ENCODE assay signal across 23 cellular contexts in genomic region chr10:113019096-113019495, GRCh38.
DNase-seq lines count a peak whose midpoint lies in the region; ATAC-seq, FAIRE-seq and TF ChIP-seq lines count a peak whose summit lies in the region.
"Had no signal": no experiment of that assay in that cellular context is flagged by ENCODE, and none has a peak within 500 bp of the region (broad histone marks: within the 10 kb centered on the region; RNA-seq: fewer than 3 reads in every experiment).

No MANE protein-coding gene starts in this region.

- H4K20me1 ChIP-seq in OCI-LY1 (ENCODE audit: insufficient read depth, low read length), result no peaks in the 10 kb centered on the region
- peaks cover 91% of the 10 kb centered on the region for H4K20me1 ChIP-seq in HepG2 (ENCODE audit: insufficient read depth, low read length)

- TF ChIP-seq EP300 in HepG2 (IDR thresholded peaks at IDR 0.05; ENCODE audit: low read depth in 2 of 2, low read length in 2 of 2) (no peak), HepG2 (CRISPR knock-in tag; IDR thresholded peaks at IDR 0.05; ENCODE audit: borderline replicate concordance) (no peak)

- H3K36me3 ChIP-seq in OCI-LY1 (ENCODE audit: insufficient read depth, low read length) (no peaks in the 10 kb centered on the region), HepG2 (replicated peaks in 1 of 2; ENCODE audit: control insufficient read depth in 1 of 2, insufficient read depth in 2 of 2, low read length in 2 of 2) (peaks cover 4 to 8% of the 10 kb centered on the region in 2 experiments; a peak in 3 of 5 replicates), trophoblast cell (ENCODE audit: control insufficient read depth in 1 of 2, insufficient read depth in 2 of 2, low read length in 2 of 2) (peaks cover 0 to 2% of the 10 kb centered on the region in 2 experiments)
- H3K36me3 ChIP-seq: gastroesophageal sphincter, thyroid gland had no signal

- no peak overlapping the region for H2BK12ac ChIP-seq in trophoblast cell (ENCODE audit: low read length)

- H3K27me3 ChIP-seq in OCI-LY1 (ENCODE audit: insufficient read depth, low read length), result no peaks in the 10 kb centered on the region
- no peaks in the 10 kb centered on the region for H3K27me3 ChIP-seq in HepG2 (ENCODE audit: control insufficient read depth in 1 of 2, insufficient read depth in 2 of 2, low read length in 2 of 2)
- H3K27me3 ChIP-seq in trophoblast cell (ENCODE audit: insufficient read depth, low read length), result no peaks in the 10 kb centered on the region
- H3K27me3 ChIP-seq: gastroesophageal sphincter, thyroid gland had no signal

- no peak for TF ChIP-seq POLR2A in HepG2 (IDR thresholded peaks at IDR 0.05; ENCODE audit: insufficient read depth in 1 of 2, low read depth in 2 of 2, low read length in 2 of 2)

- H3K9me3 ChIP-seq in OCI-LY1 (ENCODE audit: low read length) (no peaks in the 10 kb centered on the region), HepG2 (ENCODE audit: low read length) (no peaks in the 10 kb centered on the region), trophoblast cell (ENCODE audit: insufficient read depth, low read depth, low read length) (no peaks in the 10 kb centered on the region)
- H3K9me3 ChIP-seq: gastroesophageal sphincter, SK-N-SH, thyroid gland had no signal

- ATAC-seq in HepG2, result peak; percentile 16; the same call in 2 of the 3 replicates
- no peak for ATAC-seq in HG03108 (IDR thresholded peaks at IDR 0.05; ENCODE audit: unreplicated experiment)
- ATAC-seq: natural killer cell treated with Interleukin-12 subunit alpha and Interleukin-12 subunit beta and Interleukin-15 and Interleukin-18, amount 100 ng/mL, for 72 hours; stimulated activated naive CD8-positive, alpha-beta T cell treated with anti-CD3 and anti-CD28 coated beads, Interleukin-15, Interleukin-2, amounts not matched to agents 100 U/mL and 50 U/mL, for 24 hours; T-helper 17 cell had no signal

- H2BK120ac ChIP-seq in trophoblast cell (ENCODE audit: insufficient read depth, low read length, poor library complexity), result no peak overlapping the region

- H3K9me2 ChIP-seq in OCI-LY1 (ENCODE audit: low read depth, low read length), result no peaks in the 10 kb centered on the region
- H3K9me2 ChIP-seq: SK-N-SH had no signal

- TF ChIP-seq RAD21 in HepG2 (CRISPR knock-in tag; IDR thresholded peaks at IDR 0.05), result no peak

- H3K27ac Mint-ChIP-seq in Calu3 (ENCODE audit: unreplicated experiment), result peak overlapping the region; percentile 64
- H3K27ac Mint-ChIP-seq: natural killer cell treated with Interleukin-12 subunit alpha and Interleukin-12 subunit beta and Interleukin-15 and Interleukin-18, amount 100 ng/mL, for 72 hours; T-helper 17 cell had no signal

- peaks cover 14% of the 10 kb centered on the region for H3K36me3 Mint-ChIP-seq in Calu3 (ENCODE audit: insufficient read depth, unreplicated experiment)
- H3K36me3 Mint-ChIP-seq: natural killer cell treated with Interleukin-12 subunit alpha and Interleukin-12 subunit beta and Interleukin-15 and Interleukin-18, amount 100 ng/mL, for 72 hours had no signal

- no peak overlapping the region for H4K91ac ChIP-seq in trophoblast cell (ENCODE audit: low read depth, low read length)

- TF ChIP-seq CTCF in Calu3 (IDR thresholded peaks at IDR 0.05; ENCODE audit: unreplicated experiment), result no peak
- TF ChIP-seq CTCF in OCI-LY1 (IDR thresholded peaks at IDR 0.05; ENCODE audit: low read length), result no peak
- TF ChIP-seq CTCF in HepG2 (CRISPR knock-in tag; IDR thresholded peaks at IDR 0.05), result no peak

- no peak overlapping the region for H4K12ac ChIP-seq in trophoblast cell (ENCODE audit: low read depth, low read length)

- H3K14ac ChIP-seq in trophoblast cell (ENCODE audit: low read length), result no peak overlapping the region

- no peak overlapping the region for H3K23ac ChIP-seq in trophoblast cell (ENCODE audit: low read length)

- POLR2A ChIA-PET in HepG2 (lab: Yijun Ruan, JAX), result interaction anchor here (1.2 kb wide), 1 partner anchor 68 kb away, joined by 3 read pairs; no protein-coding TSS in a partner anchor

- H2BK5ac ChIP-seq in trophoblast cell (ENCODE audit: low read depth, low read length, poor library complexity), result no peak overlapping the region

- 42% methylated on average over 8 of the region's 8 CpGs for WGBS in HepG2 (ENCODE audit: low lambda C conversion rate)
- no CpG with 5 or more reads among the region's 8 CpGs for WGBS in trophoblast cell (ENCODE audit: extremely low coverage, insufficient coverage, insufficient read length)

- in situ Hi-C loops in HepG2 (cut with HindIII; ENCODE audit: extremely low pct_ligation_motif_present, low pct_unique_long_range_greater_than_20kb), result no loop called here

- DNase-seq in Calu3, result no peak
- DNase-seq in HepG2 (ENCODE audit: low spot score), result no peak
- no peak for DNase-seq in trophoblast cell
- no peak for DNase-seq in NCI-H2107 treated with DMSO at 0.1 percent for 48 hours (lab: John Stamatoyannopoulos, UW; ENCODE audit: unreplicated experiment)
- no peak for DNase-seq in activated T-cell treated with anti-CD3 and anti-CD28 coated beads for 4 hours
- DNase-seq: activated CD4-positive, alpha-beta T cell treated with anti-CD3 and anti-CD28 coated beads for 4 hours; activated effector memory CD4-positive, alpha-beta T cell treated with anti-CD3 and anti-CD28 coated beads, Interleukin-2, amount 50 U/mL, for 16 hours; EL; Kasumi-1; MV-4-11; NCI-H446 treated with DMSO at 0.1 percent for 48 hours; OCI-M1; posterior cingulate gyrus; SK-N-SH; stimulated activated naive CD8-positive, alpha-beta T cell treated with anti-CD3 and anti-CD28 coated beads, Interleukin-15, Interleukin-2, amounts not matched to agents 100 U/mL and 50 U/mL, for 24 hours; T-helper 17 cell; thyroid gland had no signal

- BruUV-seq in Calu3 (replicated peaks; lab: Mats Ljungman, UMichigan) (no TSS peak), HepG2 (replicated peaks; lab: Mats Ljungman, UMichigan) (no TSS peak)

- H3K4ac ChIP-seq in trophoblast cell (ENCODE audit: low read depth, low read length), result no peak overlapping the region

- peaks cover 5% of the 10 kb centered on the region for H3K79me1 ChIP-seq in trophoblast cell (ENCODE audit: low read length)

- peak overlapping the region; percentile 26; the same call in 1 of the 2 replicates for H3K4me2 ChIP-seq in OCI-LY1 (ENCODE audit: low read length)
- H3K4me2 ChIP-seq in HepG2 (ENCODE audit: low read depth, low read length), result peak overlapping the region; percentile 63
- H3K4me2 ChIP-seq in trophoblast cell (ENCODE audit: low read length), result no peak overlapping the region
- H3K4me2 ChIP-seq: SK-N-SH had no signal

- H3K4me1 Mint-ChIP-seq in Calu3 (ENCODE audit: low read depth, unreplicated experiment), result peaks cover 29% of the 10 kb centered on the region

- H3K9me3 Mint-ChIP-seq in Calu3 (ENCODE audit: low read depth, unreplicated experiment), result no peaks in the 10 kb centered on the region
- H3K9me3 Mint-ChIP-seq: natural killer cell treated with Interleukin-12 subunit alpha and Interleukin-12 subunit beta and Interleukin-15 and Interleukin-18, amount 100 ng/mL, for 72 hours had no signal

- no peak overlapping the region for H2AK5ac ChIP-seq in trophoblast cell (ENCODE audit: low read length)

- peak overlapping the region; percentile 7 for H3K27ac ChIP-seq in OCI-LY1 (ENCODE audit: low read depth, low read length, poor library complexity, severe bottlenecking)
- H3K27ac ChIP-seq in HepG2 (ENCODE audit: extremely low read length, insufficient read depth, low read length), result peak overlapping the region; percentile 46
- H3K27ac ChIP-seq in trophoblast cell (ENCODE audit: low read depth, low read length), result peak overlapping the region; percentile 15
- H3K27ac ChIP-seq: thyroid gland had no signal

- H3K18ac ChIP-seq in trophoblast cell (ENCODE audit: low read length), result no peak overlapping the region

- peaks cover 67% of the 10 kb centered on the region for H3K4me1 ChIP-seq in OCI-LY1 (ENCODE audit: insufficient read depth, low read length, severe bottlenecking)
- H3K4me1 ChIP-seq in HepG2 (ENCODE audit: insufficient read depth, low read length), result peaks cover 66% of the 10 kb centered on the region
- H3K4me1 ChIP-seq in trophoblast cell (ENCODE audit: control insufficient read depth in 1 of 2, insufficient read depth in 2 of 2, low read length in 2 of 2), result peaks cover 19 to 20% of the 10 kb centered on the region in 2 experiments

- no peaks in the 10 kb centered on the region for H3K27me3 Mint-ChIP-seq in Calu3 (ENCODE audit: unreplicated experiment)
- H3K27me3 Mint-ChIP-seq: T-helper 17 cell had no signal

- H3K9ac ChIP-seq in OCI-LY1 (ENCODE audit: low read length) (no peak overlapping the region), HepG2 (ENCODE audit: insufficient read depth, low read depth, low read length) (no peak overlapping the region), trophoblast cell (ENCODE audit: low read length) (no peak overlapping the region)
- H3K9ac ChIP-seq: SK-N-SH had no signal

- no peak overlapping the region for H2AFZ ChIP-seq in OCI-LY1 (ENCODE audit: low read length)
- H2AFZ ChIP-seq in HepG2 (ENCODE audit: low read length), result no peak overlapping the region
- no peak overlapping the region for H2AFZ ChIP-seq in trophoblast cell (ENCODE audit: insufficient read depth, low read length, poor library complexity)

- no peak overlapping the region for H4K8ac ChIP-seq in trophoblast cell (ENCODE audit: low read depth, low read length)

- peak overlapping the region; percentile 47 for H3K4me3 Mint-ChIP-seq in Calu3 (ENCODE audit: low read depth, unreplicated experiment)
- H3K4me3 Mint-ChIP-seq: natural killer cell treated with Interleukin-12 subunit alpha and Interleukin-12 subunit beta and Interleukin-15 and Interleukin-18, amount 100 ng/mL, for 72 hours; T-helper 17 cell had no signal

- H3F3A ChIP-seq in OCI-LY1 (ENCODE audit: insufficient read depth, low read length), result no peaks in the 10 kb centered on the region

- CTCF ChIA-PET in Calu3 (lab: Charles Lee) (interaction anchor here (0.7 kb wide), 1 partner anchor 52 kb away, joined by 3 read pairs; no protein-coding TSS in a partner anchor), HepG2 (lab: Yijun Ruan, JAX; ENCODE audit: low intra/inter-chr PET ratio, low total read pairs) (no interaction called here)

- no peak for FAIRE-seq in HepG2 (lab: Jason Lieb, UNC)
- FAIRE-seq: D721Med, GM12892 had no signal

- H3K4me3 ChIP-seq in OCI-LY1 (ENCODE audit: low read depth, low read length, poor library complexity, severe bottlenecking) (no peak overlapping the region), HepG2 (replicated peaks in 1 of 3; ENCODE audit: insufficient read depth in 1 of 3, low read depth in 2 of 3, low read length in 3 of 3) (peak overlapping the region in 2 of 3 experiments; percentile 6 to 17; a peak in 2 of 6 replicates), trophoblast cell (ENCODE audit: low read depth, low read length) (no peak overlapping the region)
- H3K4me3 ChIP-seq: gastroesophageal sphincter, thyroid gland had no signal

- intact Hi-C loops in Calu3 (cut with micrococcal nuclease; ENCODE audit: unreplicated experiment) (no loop called here), HepG2 (cut with micrococcal nuclease; ENCODE audit: unreplicated experiment) (loop anchor here (5.0 kb wide), 1 partner anchor 53 kb away; no protein-coding TSS in a partner anchor)

- H3K79me2 ChIP-seq in OCI-LY1 (ENCODE audit: insufficient read depth, low read length), result peaks cover 26% of the 10 kb centered on the region
- peaks cover 82% of the 10 kb centered on the region for H3K79me2 ChIP-seq in HepG2 (ENCODE audit: insufficient read depth, low read length)
- peaks cover 15% of the 10 kb centered on the region for H3K79me2 ChIP-seq in trophoblast cell (ENCODE audit: control insufficient read depth, insufficient read depth, low read length, poor library complexity)

Comparison
In these comparisons a context has a peak if more than half of its experiments do, and no peak if none do; other contexts are left out.
1. H3K4me3 ChIP-seq: peak in HepG2 (2 of 3); none in OCI-LY1 (single experiment) and trophoblast cell (single experiment).
2. Peak in every context shown above with its lines, with median percentiles within 50 percentile points of each other: H3K27ac ChIP-seq.